13 cellular contexts compared by ENCODE assay signal in the genomic region with DNA sequence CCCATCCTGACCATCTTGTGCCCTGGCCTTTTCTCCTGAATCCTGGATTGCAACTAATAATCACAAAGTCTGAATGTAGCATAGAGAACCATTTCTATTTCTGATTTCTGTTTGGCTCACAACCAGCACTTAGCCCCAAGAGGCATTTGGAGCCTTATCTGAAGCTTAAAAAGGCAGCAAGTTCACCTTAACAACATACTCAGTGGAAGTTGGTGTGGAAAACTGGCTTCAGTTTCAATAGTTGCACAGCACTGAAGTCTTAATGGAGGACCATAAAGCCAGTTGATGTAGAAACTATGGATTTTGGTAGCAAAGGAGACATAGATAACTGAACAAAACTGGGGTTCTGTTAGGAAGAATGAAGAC.
"Had no signal": no experiment of that assay in that cellular context is flagged by ENCODE, and none has a peak within 500 bp of the region (broad histone marks: within the 10 kb centered on the region; RNA-seq: fewer than 3 reads in every experiment).

No MANE protein-coding gene starts in this region.

- H3K27me3 ChIP-seq: transverse colon had no signal

- H3K4me3 ChIP-seq: lower lobe of right lung, transverse colon had no signal

- H3K4me1 ChIP-seq: lower lobe of right lung, transverse colon had no signal

- H3K27ac ChIP-seq: lower lobe of right lung, transverse colon had no signal

- H3K36me3 ChIP-seq: lower lobe of right lung, transverse colon had no signal

- ATAC-seq: lower lobe of right lung, natural killer cell, sciatic nerve, WTC11 had no signal

- DNase-seq: activated CD4-positive, alpha-beta T cell treated with anti-CD3 and anti-CD28 coated beads, Interleukin-2, amount 10 ng/mL, durations not matched to agents 24 days and 14 days; activated naive CD4-positive, alpha-beta T cell treated with Interleukin-2 at 50 U/mL for 16 hours; central memory CD4-positive, alpha-beta T cell; cortex of kidney; effector CD8-positive, alpha-beta T cell; hypothalamus; lower lobe of right lung; natural killer cell; stimulated activated naive CD4-positive, alpha-beta T cell; substantia nigra; transverse colon had no signal

- H3K9me3 ChIP-seq: lower lobe of right lung, transverse colon had no signal
